8 cellular contexts compared by ENCODE assay signal in the genomic region with DNA sequence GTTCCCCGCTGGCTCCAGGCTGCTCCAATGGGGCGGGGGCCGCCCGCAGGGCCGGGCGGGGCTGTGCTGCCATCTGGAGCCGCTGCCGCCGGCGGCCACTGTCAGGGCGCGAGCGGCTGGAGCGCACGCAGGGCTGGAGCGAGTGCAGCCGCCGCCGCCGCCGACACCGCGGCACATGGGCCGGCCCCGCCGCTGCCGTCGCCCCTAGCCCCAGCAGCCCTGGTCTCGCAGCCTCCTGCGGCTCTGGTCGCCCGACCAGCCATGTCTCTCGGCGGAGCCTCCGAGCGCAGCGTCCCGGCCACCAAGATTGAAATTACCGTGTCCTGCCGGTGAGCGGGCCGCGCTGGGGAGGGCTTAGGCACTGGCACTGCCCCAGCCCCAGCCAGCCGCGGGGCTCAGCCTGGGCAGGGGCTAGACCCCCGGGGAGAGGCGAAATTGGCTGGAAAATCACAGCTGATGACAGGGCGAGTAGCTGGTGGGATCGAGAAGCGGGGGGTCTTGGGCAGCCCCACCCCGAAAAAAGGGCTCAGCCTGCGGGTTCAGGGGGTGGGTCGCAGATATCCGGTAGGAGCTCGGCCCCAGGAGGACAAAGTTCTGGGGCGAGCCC. TPM values are rescaled to one million over a fixed set of nuclear protein-coding genes. Genes with fewer than 3 reads are reported as not detected.
DNase-seq lines count a peak whose midpoint lies in the region; ATAC-seq, FAIRE-seq and TF ChIP-seq lines count a peak whose summit lies in the region.

A gene with protein sequence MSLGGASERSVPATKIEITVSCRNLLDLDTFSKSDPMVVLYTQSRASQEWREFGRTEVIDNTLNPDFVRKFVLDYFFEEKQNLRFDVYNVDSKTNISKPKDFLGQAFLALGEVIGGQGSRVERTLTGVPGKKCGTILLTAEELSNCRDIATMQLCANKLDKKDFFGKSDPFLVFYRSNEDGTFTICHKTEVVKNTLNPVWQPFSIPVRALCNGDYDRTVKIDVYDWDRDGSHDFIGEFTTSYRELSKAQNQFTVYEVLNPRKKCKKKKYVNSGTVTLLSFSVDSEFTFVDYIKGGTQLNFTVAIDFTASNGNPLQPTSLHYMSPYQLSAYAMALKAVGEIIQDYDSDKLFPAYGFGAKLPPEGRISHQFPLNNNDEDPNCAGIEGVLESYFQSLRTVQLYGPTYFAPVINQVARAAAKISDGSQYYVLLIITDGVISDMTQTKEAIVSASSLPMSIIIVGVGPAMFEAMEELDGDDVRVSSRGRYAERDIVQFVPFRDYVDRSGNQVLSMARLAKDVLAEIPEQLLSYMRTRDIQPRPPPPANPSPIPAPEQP (plus strand): TSS at position 98 of the 607 bp plus-strand sequence. CDS start 164 bp downstream, at position 262.

- H3K27ac ChIP-seq in IMR-90 (ENCODE audit: insufficient read depth, low read length): no peak within 1 kb of the TSS
- H3K27ac ChIP-seq in naive thymus-derived CD4-positive, alpha-beta T cell (ENCODE audit: low read depth, low read length): no peak within 1 kb of the TSS

- H3K4me3 ChIP-seq in AG09309 (ENCODE audit: control insufficient read depth, low read depth, low read length) (peak within 1 kb of the TSS; percentile 23), IMR-90 (ENCODE audit: insufficient read depth, low read depth, low read length) (no peak within 1 kb of the TSS), MG63 (no peak within 1 kb of the TSS)
- H3K4me3 ChIP-seq in naive thymus-derived CD4-positive, alpha-beta T cell (ENCODE audit: low read length): no peak within 1 kb of the TSS

- H3K27ac Mint-ChIP-seq in endothelial cell (ENCODE audit: unreplicated experiment): no peak within 1 kb of the TSS
- H3K27ac Mint-ChIP-seq in naive thymus-derived CD4-positive, alpha-beta T cell: peak within 1 kb of the TSS in 1 of 9 donors; percentile 32

- TF ChIP-seq POLR2A in IMR-90 (IDR thresholded peaks at IDR 0.05; ENCODE audit: low read depth, low read length): no peak

- TF ChIP-seq CTCF in AG09309 (IDR thresholded peaks at IDR 0.05; ENCODE audit: control insufficient read depth, insufficient read depth, low read depth, low read length, missing control alignments): no peak
- no peak for TF ChIP-seq CTCF in IMR-90 (conservative IDR thresholded peaks at IDR 0.05; ENCODE audit: low read depth, low read length)
- TF ChIP-seq CTCF in endothelial cell (IDR thresholded peaks at IDR 0.05; ENCODE audit: unreplicated experiment): no peak

- peaks cover 22% of the 10 kb centered on the region for H3K36me3 Mint-ChIP-seq in endothelial cell (ENCODE audit: low read depth, unreplicated experiment)
- H3K36me3 Mint-ChIP-seq in naive thymus-derived CD4-positive, alpha-beta T cell: peaks cover 13 to 40% (median 33%) of the 10 kb centered on the region in 5 donors

- no peak within 1 kb of the TSS for H3K4me3 Mint-ChIP-seq in endothelial cell (ENCODE audit: unreplicated experiment)
- peak within 1 kb of the TSS in 9 of 10 donors; percentile 16 to 77 (median 58) for H3K4me3 Mint-ChIP-seq in naive thymus-derived CD4-positive, alpha-beta T cell

- peak within 1 kb of the TSS; percentile 81 for H2AFZ ChIP-seq in IMR-90 (replicated peaks; ENCODE audit: low read length, poor library complexity)

- H2BK20ac ChIP-seq in IMR-90 (ENCODE audit: low read depth, low read length): no peak within 1 kb of the TSS

- no peak within 1 kb of the TSS for H4K5ac ChIP-seq in IMR-90 (ENCODE audit: low read depth, low read length)

- POLR2A ChIA-PET in IMR-90 (lab: Charles Lee; ENCODE audit: unreplicated experiment): no interaction called here
- POLR2A ChIA-PET in naive thymus-derived CD4-positive, alpha-beta T cell (lab: Charles Lee): no interaction called here

- H3K36me3 ChIP-seq in IMR-90 (ENCODE audit: control insufficient read depth, insufficient read depth, low read length) (peaks cover 19% of the 10 kb centered on the region), MG63 (no peaks in the 10 kb centered on the region)
- H3K36me3 ChIP-seq in naive thymus-derived CD4-positive, alpha-beta T cell (ENCODE audit: control insufficient read depth in 2 of 3, insufficient read depth in 3 of 3, low read length in 3 of 3): peaks cover 0 to 29% (median 5%) of the 10 kb centered on the region in 3 experiments

- H3K18ac ChIP-seq in IMR-90 (ENCODE audit: low read depth, low read length): no peak within 1 kb of the TSS

- no peak within 1 kb of the TSS for H4K91ac ChIP-seq in IMR-90 (ENCODE audit: insufficient read depth, low read depth, low read length)

- H4K20me1 ChIP-seq in IMR-90 (ENCODE audit: insufficient read depth, low read length): no peaks in the 10 kb centered on the region

- H3K4me2 ChIP-seq in IMR-90 (ENCODE audit: low read depth, low read length): peak within 1 kb of the TSS; percentile 75

- H3K27me3 ChIP-seq in IMR-90 (ENCODE audit: control insufficient read depth, insufficient read depth, low read length) (peaks cover 14% of the 10 kb centered on the region), MG63 (no peaks in the 10 kb centered on the region)
- H3K27me3 ChIP-seq in naive thymus-derived CD4-positive, alpha-beta T cell (ENCODE audit: control insufficient read depth in 2 of 2, insufficient read depth in 2 of 2, low read length in 2 of 2): peaks cover 0 to 5% of the 10 kb centered on the region in 2 donors

- in situ Hi-C loops in IMR-90 (cut with MboI; ENCODE audit: low sequenced_read_pairs): no loop called here

- no peak within 1 kb of the TSS for H3K9ac ChIP-seq in IMR-90 (ENCODE audit: low read depth, low read length)

- intact Hi-C loops in IMR-90 (cut with micrococcal nuclease): no loop called here
- intact Hi-C loops in naive thymus-derived CD4-positive, alpha-beta T cell (cut with micrococcal nuclease): loop anchor here in 1 of 2 donors (2.0 kb wide), 1 partner anchor 23 kb away; no protein-coding TSS in a partner anchor

- no peaks in the 10 kb centered on the region for H3K79me1 ChIP-seq in IMR-90 (ENCODE audit: low read depth in 1 of 2, low read length in 2 of 2)

- no peaks in the 10 kb centered on the region for H3K4me1 ChIP-seq in IMR-90 (ENCODE audit: control insufficient read depth, insufficient read depth, low read length)
- H3K4me1 ChIP-seq in naive thymus-derived CD4-positive, alpha-beta T cell (ENCODE audit: control insufficient read depth in 2 of 2, insufficient read depth in 2 of 2, low read length in 2 of 2): peaks cover 7 to 9% of the 10 kb centered on the region in 2 donors

- H3K9me1 ChIP-seq in IMR-90 (ENCODE audit: insufficient read depth, low read length): no peaks in the 10 kb centered on the region

- dilution Hi-C loops in IMR-90 (cut with HindIII; ENCODE audit: low sequenced_read_pairs, unreplicated experiment): no loop called here

- no peak within 1 kb of the TSS for H2BK5ac ChIP-seq in IMR-90 (ENCODE audit: low read depth, low read length, poor library complexity, severe bottlenecking)

- no peak within 1 kb of the TSS for H3K56ac ChIP-seq in IMR-90 (ENCODE audit: extremely low read depth, insufficient read depth, low read length)

- no peak within 1 kb of the TSS for H3K23ac ChIP-seq in IMR-90 (ENCODE audit: low read depth, low read length)

- no peaks in the 10 kb centered on the region for H3K9me3 Mint-ChIP-seq in endothelial cell (ENCODE audit: unreplicated experiment)
- peaks cover 0 to 3% (median 0%) of the 10 kb centered on the region in 11 donors for H3K9me3 Mint-ChIP-seq in naive thymus-derived CD4-positive, alpha-beta T cell

- no peak within 1 kb of the TSS for H2BK120ac ChIP-seq in IMR-90 (ENCODE audit: low read depth, low read length)

- peak; percentile 55 for ATAC-seq in IMR-90 (ENCODE audit: low read depth)
- ATAC-seq in naive thymus-derived CD4-positive, alpha-beta T cell: peak; percentile 29

- CTCF ChIA-PET in IMR-90 (lab: Yijun Ruan, JAX): interaction anchor here (0.6 kb wide), 1 partner anchor 373 kb away, joined by 3 read pairs; no protein-coding TSS in a partner anchor
- CTCF ChIA-PET in naive thymus-derived CD4-positive, alpha-beta T cell (lab: Charles Lee): no interaction called here

- H3K14ac ChIP-seq in IMR-90 (replicated peaks; ENCODE audit: low read depth, low read length): no peak within 1 kb of the TSS

- peaks cover 3% of the 10 kb centered on the region for H3K4me1 Mint-ChIP-seq in endothelial cell (ENCODE audit: unreplicated experiment)
- peaks cover 5 to 21% (median 10%) of the 10 kb centered on the region in 7 donors for H3K4me1 Mint-ChIP-seq in naive thymus-derived CD4-positive, alpha-beta T cell

- no peak within 1 kb of the TSS for H2AK5ac ChIP-seq in IMR-90 (ENCODE audit: low read depth, low read length)

- BruUV-seq in IMR-90 (replicated peaks; lab: Mats Ljungman, UMichigan): no TSS peak

- H3K27me3 Mint-ChIP-seq in endothelial cell (ENCODE audit: unreplicated experiment): peaks cover 7% of the 10 kb centered on the region
- peaks cover 13 to 44% (median 17%) of the 10 kb centered on the region in 5 donors for H3K27me3 Mint-ChIP-seq in naive thymus-derived CD4-positive, alpha-beta T cell

- H3K4ac ChIP-seq in IMR-90 (ENCODE audit: low read depth, low read length): no peak within 1 kb of the TSS

- TF ChIP-seq RAD21 in IMR-90 (IDR thresholded peaks at IDR 0.05; ENCODE audit: low read length): no peak

- H2BK15ac ChIP-seq in IMR-90 (ENCODE audit: low read depth, low read length): no peak within 1 kb of the TSS

- DNase-seq in AG09309 (ENCODE audit: low read depth) (no peak), IMR-90 (no peak), endothelial cell (ENCODE audit: low spot score) (peak; percentile 28), GM19239 (ENCODE audit: insufficient read length, low spot score) (no peak), ureter (ENCODE audit: low spot score) (no peak), MG63 (no peak)
- DNase-seq in naive thymus-derived CD4-positive, alpha-beta T cell: no peak
- no peak for DNase-seq in effector CD4-positive, alpha-beta T cell

- 3% methylated on average over 32 of the region's 56 CpGs; no CpG with 5 or more reads in 1 of the 2 experiments for WGBS in IMR-90 (ENCODE audit: extremely low coverage in 2 of 2, insufficient read length in 1 of 2), 2 experiments

- FAIRE-seq in GM19239 (lab: Jason Lieb, UNC): no peak

- H2AK9ac ChIP-seq in IMR-90 (replicated peaks; ENCODE audit: low read depth, low read length, poor library complexity): peak within 1 kb of the TSS; percentile 63

- H3K9me3 ChIP-seq in IMR-90 (ENCODE audit: control insufficient read depth, insufficient read depth, low read length) (no peaks in the 10 kb centered on the region), MG63 (no peaks in the 10 kb centered on the region)
- no peaks in the 10 kb centered on the region for H3K9me3 ChIP-seq in naive thymus-derived CD4-positive, alpha-beta T cell (ENCODE audit: control insufficient read depth in 2 of 3, low read length in 3 of 3)

- H4K8ac ChIP-seq in IMR-90 (ENCODE audit: low read depth in 2 of 2, low read length in 2 of 2): no peak within 1 kb of the TSS

RNA-seq across cellular contexts. Expression of the gene that starts here (rescaled TPM):
- total RNA-seq in IMR-90 (2012; rRNA removed) (not detected in 2 replicates), endothelial cell (ENCODE audit: unreplicated experiment) (0.31 TPM), ureter (0.29 TPM)
- not detected in 2 replicates for polyA plus RNA-seq in IMR-90 (2012; rRNA removed)
- polyA plus RNA-seq in IMR-90 (2012; cell fraction: cytosol; rRNA removed): 0.04 TPM in 1 of 2 replicates, not detected in the other
- 0.05 and 0.12 TPM in 2 replicates for polyA plus RNA-seq in IMR-90 (2012; cell fraction: nucleus; rRNA removed; ENCODE audit: low replicate concordance)
- 1 to 10 TPM in 1 of 5 experiments, under 1 TPM in 2, not detected in 2; 0.16 to 1.2 (median 0.35) TPM for total RNA-seq in naive thymus-derived CD4-positive, alpha-beta T cell
- polyA plus RNA-seq in naive thymus-derived CD4-positive, alpha-beta T cell: under 1 TPM in 1 of 2 donors, not detected in 1; 0.67 TPM
- total RNA-seq in MG63 (2014; rRNA removed; shearing (Covaris generic); ENCODE audit: low replicate concordance): not detected in 2 replicates

Comparison
In these comparisons a context has a peak if more than half of its experiments do, and no peak if none do; other contexts are left out.
1. Peak in ATAC-seq and H3K4me2 ChIP-seq in IMR-90; RNA of the gene not detected or under 1 TPM.
2. Peak in DNase-seq in endothelial cell; RNA of the gene not detected or under 1 TPM.